In genomic region chr3:83895892-83896291, GRCh38 we compare ENCODE assay signal across 4 cellular contexts.
"Had no signal": no experiment of that assay in that cellular context is flagged by ENCODE, and none has a peak within 500 bp of the region (broad histone marks: within the 10 kb centered on the region; RNA-seq: fewer than 3 reads in every experiment).

No MANE protein-coding gene starts in this region.

- H2AFZ ChIP-seq: GM23338 had no signal

- H3K4me2 ChIP-seq: GM23338 had no signal

- DNase-seq: H9, HCEC 1CT, IMR-90 had no signal

- ATAC-seq: GM23338 had no signal

- H3K4me3 ChIP-seq: GM23338 had no signal
